24 cellular contexts compared by ENCODE assay signal in genomic region chr11:6397636-6398035, GRCh38. TPM values are rescaled to one million over a fixed set of nuclear protein-coding genes. Genes with fewer than 3 reads are reported as not detected.
DNase-seq lines count a peak whose midpoint lies in the region; ATAC-seq, FAIRE-seq and TF ChIP-seq lines count a peak whose summit lies in the region.
"Had no signal": no experiment of that assay in that cellular context is flagged by ENCODE, and none has a peak within 500 bp of the region (broad histone marks: within the 10 kb centered on the region; RNA-seq: fewer than 3 reads in every experiment).

No MANE protein-coding gene starts in this region.

- FAIRE-seq in HepG2 (lab: Jason Lieb, UNC) = no peak
- FAIRE-seq: K562 had no signal

- no peaks in the 10 kb centered on the region for H3K4me1 ChIP-seq in liver (ENCODE audit: control insufficient read depth in 4 of 4, insufficient read depth in 4 of 4, low read length in 3 of 4)
- H3K4me1 ChIP-seq in HepG2 (ENCODE audit: insufficient read depth, low read length) = peaks cover 19% of the 10 kb centered on the region
- H3K4me1 ChIP-seq in upper lobe of right lung = peaks cover 4% of the 10 kb centered on the region
- H3K4me1 ChIP-seq in left ventricle myocardium inferior = peaks cover 18% of the 10 kb centered on the region
- H3K4me1 ChIP-seq: right lobe of liver had no signal

- no peaks in the 10 kb centered on the region for H3K9me3 ChIP-seq in liver (ENCODE audit: control insufficient read depth in 4 of 4, low read length in 3 of 4)
- no peaks in the 10 kb centered on the region for H3K9me3 ChIP-seq in HepG2 (ENCODE audit: low read length)
- H3K9me3 ChIP-seq in upper lobe of right lung = no peaks in the 10 kb centered on the region
- H3K9me3 ChIP-seq in left ventricle myocardium inferior (replicated peaks) = no peaks in the 10 kb centered on the region
- H3K9me3 ChIP-seq: right lobe of liver, upper lobe of left lung had no signal

- H4K20me1 ChIP-seq in HepG2 (ENCODE audit: insufficient read depth, low read length) = no peaks in the 10 kb centered on the region

- peaks cover 0 to 11% (median 7%) of the 10 kb centered on the region in 4 donors for H3K36me3 ChIP-seq in liver (ENCODE audit: control insufficient read depth in 4 of 4, insufficient read depth in 3 of 4, low read depth in 1 of 4, low read length in 3 of 4)
- H3K36me3 ChIP-seq in HepG2 (replicated peaks in 1 of 2; ENCODE audit: control insufficient read depth in 1 of 2, insufficient read depth in 2 of 2, low read length in 2 of 2) = no peaks in the 10 kb centered on the region
- H3K36me3 ChIP-seq in upper lobe of right lung = peaks cover 20% of the 10 kb centered on the region
- H3K36me3 ChIP-seq in left ventricle myocardium inferior = peaks cover 63% of the 10 kb centered on the region

- POLR2A ChIA-PET in HepG2 (lab: Yijun Ruan, JAX) = no interaction called here

- in situ Hi-C loops in HepG2 (cut with HindIII; ENCODE audit: extremely low pct_ligation_motif_present, low pct_unique_long_range_greater_than_20kb) = no loop called here

- no peak overlapping the region for H2AFZ ChIP-seq in HepG2 (ENCODE audit: low read length)
- H2AFZ ChIP-seq: GM23338 had no signal

- TF ChIP-seq EP300 in HepG2 (IDR thresholded peaks at IDR 0.05; ENCODE audit: low read depth in 2 of 2, low read length in 2 of 2) (no peak), HepG2 (CRISPR knock-in tag; IDR thresholded peaks at IDR 0.05; ENCODE audit: borderline replicate concordance) (no peak)

- H3K27me3 ChIP-seq in liver (ENCODE audit: control insufficient read depth in 4 of 4, insufficient read depth in 4 of 4, low read length in 3 of 4) = no peaks in the 10 kb centered on the region
- H3K27me3 ChIP-seq in HepG2 (ENCODE audit: control insufficient read depth in 1 of 2, insufficient read depth in 2 of 2, low read length in 2 of 2) = 0 out of 5 replicates have a peak, but pooled peaks cover 0 to 3% of the 10 kb centered on the region in 2 experiments
- H3K27me3 ChIP-seq in upper lobe of right lung = no peaks in the 10 kb centered on the region
- H3K27me3 ChIP-seq in left ventricle myocardium inferior (ENCODE audit: low read depth) = no peaks in the 10 kb centered on the region
- H3K27me3 ChIP-seq: right lobe of liver, upper lobe of left lung had no signal

- H3K27ac ChIP-seq in liver (ENCODE audit: low read depth in 1 of 2, low read length in 2 of 2) (no peak overlapping the region), HepG2 (ENCODE audit: extremely low read length, insufficient read depth, low read length) (no peak overlapping the region), upper lobe of right lung (peak overlapping the region; percentile 51), left ventricle myocardium inferior (replicated peaks) (no peak overlapping the region)
- H3K27ac ChIP-seq: HL-60, right lobe of liver had no signal

- 84% methylated on average over 3 of the region's 3 CpGs for WGBS in liver
- 0% methylated on average over 3 of the region's 3 CpGs for WGBS in HepG2 (ENCODE audit: low lambda C conversion rate)

- DNase-seq in HepG2 (ENCODE audit: low spot score) (no peak), amniotic epithelial cell (ENCODE audit: low read depth) (peak; percentile 33), iris pigment epithelial cell (ENCODE audit: low read depth) (peak; percentile 45), upper lobe of right lung (no peak), left ventricle myocardium inferior (no peak), COLO829 (ENCODE audit: low spot score) (no peak), NCI-H2227 (lab: John Stamatoyannopoulos, UW; ENCODE audit: unreplicated experiment) (no peak)
- DNase-seq: activated CD4-positive, alpha-beta T cell treated with anti-CD3 and anti-CD28 coated beads, Interleukin-2, amount 50 U/mL, for 48 hours; activated naive CD8-positive, alpha-beta T cell treated with anti-CD3 and anti-CD28 coated beads, Interleukin-2, amount 10 ng/mL, durations not matched to agents 7 days and 5 days; activated T-cell treated with anti-CD3 and anti-CD28 coated beads, Interleukin-2, amount 50 U/mL, for 4 hours; CD4-positive, alpha-beta memory T cell; cerebellar nuclear complex; DND-41; hippocampal formation; kidney glomerular epithelial cell; NCI-H1930; NCI-H510A treated with DMSO at 0.1 percent for 48 hours; right lobe of liver; stimulated activated naive CD8-positive, alpha-beta T cell treated with anti-CD3 and anti-CD28 coated beads, Interleukin-15, amount 100 ng/mL, for 72 hours had no signal

- TF ChIP-seq RAD21 in liver (IDR thresholded peaks at IDR 0.05) = no peak
- TF ChIP-seq RAD21 in HepG2 (CRISPR knock-in tag; IDR thresholded peaks at IDR 0.05) = no peak

- no peak overlapping the region for H3K4me3 ChIP-seq in liver (ENCODE audit: low read depth in 1 of 3, low read length in 3 of 3)
- no peak overlapping the region for H3K4me3 ChIP-seq in HepG2 (replicated peaks in 1 of 3; ENCODE audit: insufficient read depth in 1 of 3, low read depth in 2 of 3, low read length in 3 of 3)
- H3K4me3 ChIP-seq in upper lobe of right lung = no peak overlapping the region
- no peak overlapping the region for H3K4me3 ChIP-seq in left ventricle myocardium inferior
- H3K4me3 ChIP-seq: GM23338, K562, right lobe of liver, upper lobe of left lung had no signal

- no TSS peak for BruUV-seq in HepG2 (replicated peaks; lab: Mats Ljungman, UMichigan)

- H3K9ac ChIP-seq in liver (ENCODE audit: low read depth in 1 of 2, low read length in 2 of 2) = no peak overlapping the region
- no peak overlapping the region for H3K9ac ChIP-seq in HepG2 (ENCODE audit: insufficient read depth, low read depth, low read length)

- CTCF ChIA-PET in HepG2 (lab: Yijun Ruan, JAX; ENCODE audit: low intra/inter-chr PET ratio, low total read pairs) = no interaction called here

- H3K4me2 ChIP-seq in HepG2 (ENCODE audit: low read depth, low read length) = no peak overlapping the region
- H3K4me2 ChIP-seq: GM23338 had no signal

- no peaks in the 10 kb centered on the region for H3K79me2 ChIP-seq in HepG2 (ENCODE audit: insufficient read depth, low read length)

- no peak for ATAC-seq in HepG2
- peak; percentile 72 for ATAC-seq in upper lobe of right lung
- ATAC-seq: activated T-cell treated with anti-CD3 and anti-CD28 coated beads, Interleukin-2, amount 50 U/mL, for 4 hours; GM23338; K562; right lobe of liver; stimulated activated naive CD8-positive, alpha-beta T cell treated with anti-CD3 and anti-CD28 coated beads, Interleukin-15, amount 100 ng/mL, for 72 hours had no signal

- no peak for TF ChIP-seq CTCF in liver (IDR thresholded peaks at IDR 0.05; ENCODE audit: low read depth, low read length, missing input control)
- no peak for TF ChIP-seq CTCF in HepG2 (CRISPR knock-in tag; IDR thresholded peaks at IDR 0.05)
- TF ChIP-seq CTCF in upper lobe of right lung (IDR thresholded peaks at IDR 0.05) = no peak
- no peak for TF ChIP-seq CTCF in left ventricle myocardium inferior (IDR thresholded peaks at IDR 0.05; ENCODE audit: borderline replicate concordance)

- intact Hi-C loops in HepG2 (cut with micrococcal nuclease; ENCODE audit: unreplicated experiment) = no loop called here
- intact Hi-C loops in upper lobe of right lung (cut with DNase I) = no loop called here
- intact Hi-C loops in left ventricle myocardium inferior (cut with micrococcal nuclease) = no loop called here

- TF ChIP-seq POLR2A in HepG2 (IDR thresholded peaks at IDR 0.05; ENCODE audit: insufficient read depth in 1 of 2, low read depth in 2 of 2, low read length in 2 of 2) = no peak

RNA-seq across cellular contexts. Expression of gene SMPD1, which starts 7.4 kb away (rescaled TPM):
- total RNA-seq in liver (10 to 100 TPM; 15.4 to 25.9 TPM), HepG2 (2016; rRNA removed; fragmentation: Illumina TruSeq; extraction: Trizol) (5.3 and 8.4 TPM in 2 replicates), upper lobe of right lung (51.9 TPM), left ventricle myocardium inferior (49.7 TPM)
- polyA plus RNA-seq in liver (10 to 100 TPM; 65.0 to 91.6 TPM), HepG2 (2011; rRNA removed) (6.3 and 9.2 TPM in 2 replicates)
- 3.1 and 3.7 TPM in 2 replicates for total RNA-seq in HepG2 (2016; cell fraction: cytosol; rRNA removed; fragmentation: Illumina TruSeq; extraction: Trizol; ENCODE audit: low read depth)
- total RNA-seq in HepG2 (2016; cell fraction: insoluble cytoplasmic fraction; rRNA removed; fragmentation: Illumina TruSeq; extraction: Trizol) = 3.9 and 9.3 TPM in 2 replicates
- total RNA-seq in HepG2 (2016; cell fraction: membrane; rRNA removed; fragmentation: Illumina TruSeq; extraction: Trizol) = 7.2 TPM in 2 replicates
- 7.5 and 7.8 TPM in 2 replicates for total RNA-seq in HepG2 (2016; cell fraction: nucleus; rRNA removed; fragmentation: Illumina TruSeq; extraction: Trizol)
- 6.7 and 8.2 TPM in 2 replicates for polyA plus RNA-seq in HepG2 (2011; cell fraction: cytosol; rRNA removed)
- polyA plus RNA-seq in HepG2 (2011; cell fraction: nucleus; rRNA removed) = 5.6 and 6.2 TPM in 2 replicates
- polyA plus RNA-seq in HepG2 (2012) = 5.3 and 6.5 TPM in 2 replicates
- 3.8 and 4.6 TPM in 2 replicates for polyA plus RNA-seq in HepG2 (2016; cell fraction: cytosol; fragmentation: Illumina TruSeq; extraction: Trizol; ENCODE audit: low read depth)
- polyA plus RNA-seq in HepG2 (2016; cell fraction: insoluble cytoplasmic fraction; fragmentation: Illumina TruSeq; extraction: Trizol; ENCODE audit: low read depth) = 4.9 and 6.3 TPM in 2 replicates
- 8.5 and 9.0 TPM in 2 replicates for polyA plus RNA-seq in HepG2 (2016; cell fraction: membrane; fragmentation: Illumina TruSeq; extraction: Trizol; ENCODE audit: low read depth)
- 16.3 TPM in 2 replicates for polyA plus RNA-seq in HepG2 (2016; cell fraction: nucleus; fragmentation: Illumina TruSeq; extraction: Trizol; ENCODE audit: insufficient read depth, low read depth)
- 5.4 and 13.1 TPM in 2 replicates for polyA minus RNA-seq in HepG2 (2011; rRNA and poly(A)+ RNA removed; ENCODE audit: low replicate concordance)
- polyA minus RNA-seq in HepG2 (2011; cell fraction: cytosol; rRNA and poly(A)+ RNA removed) = 4.3 and 5.8 TPM in 2 replicates
- polyA minus RNA-seq in HepG2 (2011; cell fraction: nucleus; rRNA and poly(A)+ RNA removed) = 1.7 and 2.2 TPM in 2 replicates

RNA-seq across cellular contexts. Expression of gene APBB1, which starts 21.3 kb away (rescaled TPM):
- total RNA-seq in liver (1 to 10 TPM; 8.1 to 8.6 TPM), HepG2 (2016; rRNA removed; fragmentation: Illumina TruSeq; extraction: Trizol) (2.4 and 3.5 TPM in 2 replicates), upper lobe of right lung (40.9 TPM), left ventricle myocardium inferior (75.5 TPM)
- polyA plus RNA-seq in liver (1 to 10 TPM; 2.5 to 4.5 TPM), HepG2 (2011; rRNA removed) (1.7 and 2.4 TPM in 2 replicates)
- total RNA-seq in HepG2 (2016; cell fraction: cytosol; rRNA removed; fragmentation: Illumina TruSeq; extraction: Trizol; ENCODE audit: low read depth) = 1.0 and 1.7 TPM in 2 replicates
- total RNA-seq in HepG2 (2016; cell fraction: insoluble cytoplasmic fraction; rRNA removed; fragmentation: Illumina TruSeq; extraction: Trizol) = 2.1 and 2.8 TPM in 2 replicates
- total RNA-seq in HepG2 (2016; cell fraction: membrane; rRNA removed; fragmentation: Illumina TruSeq; extraction: Trizol) = 1.9 and 2.4 TPM in 2 replicates
- 1.5 and 2.5 TPM in 2 replicates for total RNA-seq in HepG2 (2016; cell fraction: nucleus; rRNA removed; fragmentation: Illumina TruSeq; extraction: Trizol)
- 1.7 and 1.8 TPM in 2 replicates for polyA plus RNA-seq in HepG2 (2011; cell fraction: cytosol; rRNA removed)
- 3.0 and 5.2 TPM in 2 replicates for polyA plus RNA-seq in HepG2 (2011; cell fraction: nucleus; rRNA removed)
- 0.78 and 1.0 TPM in 2 replicates for polyA plus RNA-seq in HepG2 (2012)
- polyA plus RNA-seq in HepG2 (2016; cell fraction: cytosol; fragmentation: Illumina TruSeq; extraction: Trizol; ENCODE audit: low read depth) = 1.1 and 1.3 TPM in 2 replicates
- 1.9 and 2.0 TPM in 2 replicates for polyA plus RNA-seq in HepG2 (2016; cell fraction: insoluble cytoplasmic fraction; fragmentation: Illumina TruSeq; extraction: Trizol; ENCODE audit: low read depth)
- polyA plus RNA-seq in HepG2 (2016; cell fraction: membrane; fragmentation: Illumina TruSeq; extraction: Trizol; ENCODE audit: low read depth) = 1.4 and 1.5 TPM in 2 replicates
- polyA plus RNA-seq in HepG2 (2016; cell fraction: nucleus; fragmentation: Illumina TruSeq; extraction: Trizol; ENCODE audit: insufficient read depth, low read depth) = 2.7 and 3.0 TPM in 2 replicates
- polyA minus RNA-seq in HepG2 (2011; rRNA and poly(A)+ RNA removed; ENCODE audit: low replicate concordance) = 0.37 and 2.9 TPM in 2 replicates
- polyA minus RNA-seq in HepG2 (2011; cell fraction: cytosol; rRNA and poly(A)+ RNA removed) = 0.44 and 2.0 TPM in 2 replicates
- polyA minus RNA-seq in HepG2 (2011; cell fraction: nucleus; rRNA and poly(A)+ RNA removed) = 1.9 and 2.4 TPM in 2 replicates

RNA-seq across cellular contexts. Expression of gene HPX, which starts 43.2 kb away (rescaled TPM):
- total RNA-seq in liver (1,000 to 10,000 TPM; 2,251 to 9,224 TPM), HepG2 (2016; rRNA removed; fragmentation: Illumina TruSeq; extraction: Trizol) (29.6 and 57.4 TPM in 2 replicates), upper lobe of right lung (1.4 TPM), left ventricle myocardium inferior (0.44 TPM)
- polyA plus RNA-seq in liver (1,000 to 10,000 TPM; 5,349 to 6,171 TPM), HepG2 (2011; rRNA removed) (6.2 and 9.2 TPM in 2 replicates)
- total RNA-seq in HepG2 (2016; cell fraction: cytosol; rRNA removed; fragmentation: Illumina TruSeq; extraction: Trizol; ENCODE audit: low read depth) = 7.4 and 9.1 TPM in 2 replicates
- total RNA-seq in HepG2 (2016; cell fraction: insoluble cytoplasmic fraction; rRNA removed; fragmentation: Illumina TruSeq; extraction: Trizol) = 28.5 and 59.2 TPM in 2 replicates
- 9.6 and 11.3 TPM in 2 replicates for total RNA-seq in HepG2 (2016; cell fraction: membrane; rRNA removed; fragmentation: Illumina TruSeq; extraction: Trizol)
- 60.0 and 62.1 TPM in 2 replicates for total RNA-seq in HepG2 (2016; cell fraction: nucleus; rRNA removed; fragmentation: Illumina TruSeq; extraction: Trizol)
- 7.9 and 10.5 TPM in 2 replicates for polyA plus RNA-seq in HepG2 (2011; cell fraction: cytosol; rRNA removed)
- 6.2 and 6.6 TPM in 2 replicates for polyA plus RNA-seq in HepG2 (2011; cell fraction: nucleus; rRNA removed)
- 1.3 and 1.4 TPM in 2 replicates for polyA plus RNA-seq in HepG2 (2012)
- 6.7 and 7.9 TPM in 2 replicates for polyA plus RNA-seq in HepG2 (2016; cell fraction: cytosol; fragmentation: Illumina TruSeq; extraction: Trizol; ENCODE audit: low read depth)
- 28.3 and 32.1 TPM in 2 replicates for polyA plus RNA-seq in HepG2 (2016; cell fraction: insoluble cytoplasmic fraction; fragmentation: Illumina TruSeq; extraction: Trizol; ENCODE audit: low read depth)
- polyA plus RNA-seq in HepG2 (2016; cell fraction: membrane; fragmentation: Illumina TruSeq; extraction: Trizol; ENCODE audit: low read depth) = 8.6 and 17.5 TPM in 2 replicates
- 86.2 and 88.6 TPM in 2 replicates for polyA plus RNA-seq in HepG2 (2016; cell fraction: nucleus; fragmentation: Illumina TruSeq; extraction: Trizol; ENCODE audit: insufficient read depth, low read depth)
- 0.26 and 20.4 TPM in 2 replicates for polyA minus RNA-seq in HepG2 (2011; rRNA and poly(A)+ RNA removed; ENCODE audit: low replicate concordance)
- polyA minus RNA-seq in HepG2 (2011; cell fraction: cytosol; rRNA and poly(A)+ RNA removed) = 3.1 and 4.2 TPM in 2 replicates
- 4.1 and 4.5 TPM in 2 replicates for polyA minus RNA-seq in HepG2 (2011; cell fraction: nucleus; rRNA and poly(A)+ RNA removed)
- polyA plus RNA-seq: CD4-positive, alpha-beta memory T cell had no signal

Comparison
In these comparisons a context has a peak if more than half of its experiments do, and no peak if none do; other contexts are left out.
1. RNA of gene HPX, which starts 43.2 kb away (total RNA-seq): 2,251 to 9,224 TPM in liver; 7.4 to 62.1 TPM in HepG2, 1.4 TPM in upper lobe of right lung (single experiment) and 0.44 TPM in left ventricle myocardium inferior (single experiment); every median in the first group is over 10 times any median in the second.
2. DNase-seq: peak in amniotic epithelial cell (single experiment) and iris pigment epithelial cell (single experiment); none in HepG2 (single experiment), upper lobe of right lung (single experiment), left ventricle myocardium inferior (single experiment), COLO829 (single experiment) and NCI-H2227 (single experiment).